16 cellular contexts compared by ENCODE assay signal in the genomic region with DNA sequence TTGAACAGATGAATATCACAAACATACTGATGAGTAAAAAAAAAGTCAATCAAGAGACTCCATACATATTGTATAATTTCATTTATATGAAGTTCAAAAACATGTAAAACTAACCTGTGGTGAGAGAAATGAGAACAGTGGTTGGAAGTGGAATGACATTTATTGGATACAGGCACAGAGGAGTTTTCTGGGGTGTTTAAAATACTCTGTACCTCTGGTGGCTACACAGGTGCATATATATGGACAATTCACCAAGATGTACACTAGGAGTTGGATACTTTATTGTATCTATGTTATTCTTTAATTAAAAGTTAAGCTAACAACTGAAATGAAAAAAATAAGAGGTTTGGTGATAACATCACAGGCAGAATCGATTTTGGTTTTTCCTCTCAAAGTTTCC. TPM values are rescaled to one million over a fixed set of nuclear protein-coding genes. Genes with fewer than 3 reads are reported as not detected.
"Had no signal": no experiment of that assay in that cellular context is flagged by ENCODE, and none has a peak within 500 bp of the region (broad histone marks: within the 10 kb centered on the region; RNA-seq: fewer than 3 reads in every experiment).

No MANE protein-coding gene starts in this region.

- H3K27ac ChIP-seq: body of pancreas, testis had no signal

- H3K4me3 ChIP-seq: body of pancreas, testis had no signal

- H3K9me3 ChIP-seq: body of pancreas, testis had no signal

- H3K4me3 Mint-ChIP-seq: activated B cell treated with CpG ODN at 0.5 μM for 24 hours; activated CD4-positive, alpha-beta T cell treated with anti-CD3 and anti-CD28 coated beads, Interleukin-2, amount 10 ng/mL, durations not matched to agents 24 days and 14 days; dendritic cell treated with granulocyte-macrophage colony-stimulating factor and Interleukin-4, amounts not matched to agents 40 ng/mL and 50 ng/mL, for 4 days; immature natural killer cell; naive thymus-derived CD8-positive, alpha-beta T cell; stimulated activated naive CD8-positive, alpha-beta T cell treated with anti-CD3 and anti-CD28 coated beads, Interleukin-15, amount 100 ng/mL, for 72 hours; T-helper 17 cell had no signal

- ATAC-seq: body of pancreas; left colon; stimulated activated naive CD8-positive, alpha-beta T cell treated with anti-CD3 and anti-CD28 coated beads, Interleukin-15, amount 100 ng/mL, for 72 hours; T-helper 17 cell had no signal

- DNase-seq: activated B cell treated with CpG ODN at 0.5 μM for 24 hours; activated CD4-positive, alpha-beta T cell treated with anti-CD3 and anti-CD28 coated beads, Interleukin-2, amount 10 ng/mL, durations not matched to agents 24 days and 14 days; activated CD8-positive, alpha-beta memory T cell treated with anti-CD3 and anti-CD28 coated beads for 24 hours; activated naive CD4-positive, alpha-beta T cell treated with Interleukin-2 at 50 U/mL for 16 hours; body of pancreas; central memory CD4-positive, alpha-beta T cell; immature natural killer cell; left colon; naive thymus-derived CD8-positive, alpha-beta T cell; occipital lobe; stimulated activated CD4-positive, alpha-beta T cell treated with anti-CD3 and anti-CD28 coated beads, Interleukin-4, amount 100 ng/mL, for 24 hours; stimulated activated naive CD8-positive, alpha-beta T cell treated with anti-CD3 and anti-CD28 coated beads, Interleukin-15, amount 100 ng/mL, for 72 hours; T-helper 17 cell; testis had no signal

- H3K27me3 ChIP-seq: testis had no signal

- H3K9me3 Mint-ChIP-seq: dendritic cell treated with granulocyte-macrophage colony-stimulating factor and Interleukin-4, amounts not matched to agents 40 ng/mL and 50 ng/mL, for 4 days; stimulated activated naive CD8-positive, alpha-beta T cell treated with anti-CD3 and anti-CD28 coated beads, Interleukin-15, amount 100 ng/mL, for 72 hours had no signal

- H3K27ac Mint-ChIP-seq: activated B cell treated with CpG ODN at 0.5 μM for 24 hours; activated CD4-positive, alpha-beta T cell treated with anti-CD3 and anti-CD28 coated beads, Interleukin-2, amount 10 ng/mL, durations not matched to agents 24 days and 14 days; dendritic cell treated with granulocyte-macrophage colony-stimulating factor and Interleukin-4, amounts not matched to agents 40 ng/mL and 50 ng/mL, for 4 days; immature natural killer cell; naive thymus-derived CD8-positive, alpha-beta T cell; stimulated activated naive CD8-positive, alpha-beta T cell treated with anti-CD3 and anti-CD28 coated beads, Interleukin-15, amount 100 ng/mL, for 72 hours had no signal

RNA-seq across cellular contexts. Expression of a gene that starts 14.1 kb away (rescaled TPM):
- total RNA-seq: body of pancreas; lung microvascular endothelial cell; naive thymus-derived CD8-positive, alpha-beta T cell; T-helper 17 cell had no signal
- polyA plus RNA-seq: immature natural killer cell; naive thymus-derived CD8-positive, alpha-beta T cell had no signal
